29 cellular contexts compared by ENCODE assay signal in the genomic region with DNA sequence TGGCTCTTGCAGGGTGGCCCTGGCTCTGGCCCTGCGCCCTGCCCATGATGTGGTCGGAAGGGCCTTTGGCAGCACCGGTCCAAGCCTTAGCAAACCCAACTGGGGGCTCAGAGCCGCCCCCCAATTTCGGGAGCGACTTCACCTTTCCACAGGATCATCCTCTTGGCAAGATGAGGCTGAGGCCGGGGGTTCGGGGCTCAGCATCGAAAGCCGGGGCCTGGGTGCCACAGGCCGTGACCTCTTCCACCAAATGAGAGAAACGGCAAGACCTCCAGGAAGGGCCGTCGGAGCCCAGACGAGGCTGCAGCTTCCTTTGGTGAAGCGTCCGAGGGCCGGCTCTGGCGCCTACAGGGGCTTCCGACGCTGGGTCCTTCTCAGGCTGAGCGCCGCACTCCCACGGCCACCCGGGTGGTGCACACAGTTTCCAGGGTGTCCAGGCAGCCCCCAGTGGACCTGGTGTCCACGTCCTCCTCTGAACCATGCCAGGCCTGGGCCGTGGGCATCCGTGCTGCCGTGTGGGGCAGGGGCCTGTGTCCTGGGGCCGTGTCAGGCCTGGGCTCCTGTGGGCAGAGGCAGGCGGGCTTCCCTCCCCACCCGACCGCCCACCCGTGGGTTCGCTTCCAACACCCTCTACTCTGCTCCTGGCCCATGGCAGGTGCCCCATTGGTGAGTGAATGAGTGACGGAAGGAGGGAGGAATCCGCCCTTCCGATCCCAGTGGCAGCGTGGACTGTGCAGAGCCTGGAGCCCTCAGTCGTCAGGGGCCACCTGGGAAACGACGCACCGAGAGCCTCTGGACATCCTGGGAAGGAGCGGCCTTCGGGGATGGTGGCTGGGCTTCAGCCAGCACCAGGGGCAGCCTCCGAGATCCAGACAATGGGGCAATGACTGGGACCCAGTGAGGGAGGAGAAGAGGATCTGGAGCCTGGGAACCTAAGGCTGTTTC.
DNase-seq lines count a peak whose midpoint lies in the region; ATAC-seq and TF ChIP-seq lines count a peak whose summit lies in the region.
"Had no signal": no experiment of that assay in that cellular context is flagged by ENCODE, and none has a peak within 500 bp of the region (broad histone marks: within the 10 kb centered on the region; RNA-seq: fewer than 3 reads in every experiment).

No MANE protein-coding gene starts in this region.

- H3K36me3 Mint-ChIP-seq in stimulated activated naive CD8-positive, alpha-beta T cell treated with anti-CD3 and anti-CD28 coated beads, Interleukin-15, Interleukin-2, amounts not matched to agents 100 ng/mL and 50 ng/mL, for 24 hours (ENCODE audit: low read depth): no peaks in the 10 kb centered on the region
- no peaks in the 10 kb centered on the region for H3K36me3 Mint-ChIP-seq in nephron (ENCODE audit: low read depth)
- H3K36me3 Mint-ChIP-seq: activated naive CD8-positive, alpha-beta T cell treated with anti-CD3 and anti-CD28 coated beads, Interleukin-2, amount 10 ng/mL, durations not matched to agents 7 days and 5 days; CD8-positive, alpha-beta T cell; stimulated activated memory B cell treated with anti-CD40 and anti-IgM and Interleukin-4, amounts not matched to agents 10 μg/mL and 1 μg/mL and 100 μg/mL, for 72 hours had no signal

- no peak overlapping the region for H3K4me3 Mint-ChIP-seq in stimulated activated naive CD8-positive, alpha-beta T cell treated with anti-CD3 and anti-CD28 coated beads, Interleukin-15, Interleukin-2, amounts not matched to agents 100 ng/mL and 50 ng/mL, for 24 hours
- no peak overlapping the region for H3K4me3 Mint-ChIP-seq in stimulated activated naive CD8-positive, alpha-beta T cell treated with anti-CD3 and anti-CD28 coated beads, Interleukin-15, amount 100 ng/mL, for 72 hours
- no peak overlapping the region for H3K4me3 Mint-ChIP-seq in nephron
- H3K4me3 Mint-ChIP-seq: activated CD4-positive, alpha-beta T cell treated with anti-CD3 and anti-CD28 coated beads for 36 hours; activated naive CD8-positive, alpha-beta T cell treated with anti-CD3 and anti-CD28 coated beads, Interleukin-2, amount 10 ng/mL, durations not matched to agents 7 days and 5 days; CD8-positive, alpha-beta T cell; neural crest cell; stimulated activated memory B cell treated with anti-CD40 and anti-IgM and Interleukin-4, amounts not matched to agents 10 μg/mL and 1 μg/mL and 100 μg/mL, for 72 hours had no signal

- no peaks in the 10 kb centered on the region for H3K9me3 Mint-ChIP-seq in stimulated activated naive CD8-positive, alpha-beta T cell treated with anti-CD3 and anti-CD28 coated beads, Interleukin-15, Interleukin-2, amounts not matched to agents 100 ng/mL and 50 ng/mL, for 24 hours
- no peaks in the 10 kb centered on the region for H3K9me3 Mint-ChIP-seq in stimulated activated naive CD8-positive, alpha-beta T cell treated with anti-CD3 and anti-CD28 coated beads, Interleukin-15, amount 100 ng/mL, for 72 hours
- H3K9me3 Mint-ChIP-seq in nephron: no peaks in the 10 kb centered on the region
- H3K9me3 Mint-ChIP-seq: activated naive CD8-positive, alpha-beta T cell treated with anti-CD3 and anti-CD28 coated beads, Interleukin-2, amount 10 ng/mL, durations not matched to agents 7 days and 5 days; CD8-positive, alpha-beta T cell; neural crest cell; stimulated activated memory B cell treated with anti-CD40 and anti-IgM and Interleukin-4, amounts not matched to agents 10 μg/mL and 1 μg/mL and 100 μg/mL, for 72 hours had no signal

- H3K27me3 Mint-ChIP-seq in stimulated activated naive CD8-positive, alpha-beta T cell treated with anti-CD3 and anti-CD28 coated beads, Interleukin-15, Interleukin-2, amounts not matched to agents 100 ng/mL and 50 ng/mL, for 24 hours: peaks cover 6% of the 10 kb centered on the region
- H3K27me3 Mint-ChIP-seq in stimulated activated naive CD8-positive, alpha-beta T cell treated with anti-CD3 and anti-CD28 coated beads, Interleukin-15, amount 100 ng/mL, for 72 hours: peaks cover 5% of the 10 kb centered on the region
- H3K27me3 Mint-ChIP-seq in nephron (ENCODE audit: low read depth): peaks cover 7% of the 10 kb centered on the region

- H3K27ac ChIP-seq in duodenal mucosa (ENCODE audit: low read depth, low read length): peak overlapping the region; percentile 65
- H3K27ac ChIP-seq: ascending aorta, dorsolateral prefrontal cortex had no signal

- H3K27ac Mint-ChIP-seq in stimulated activated naive CD8-positive, alpha-beta T cell treated with anti-CD3 and anti-CD28 coated beads, Interleukin-15, Interleukin-2, amounts not matched to agents 100 ng/mL and 50 ng/mL, for 24 hours: peak overlapping the region; percentile 16
- H3K27ac Mint-ChIP-seq in stimulated activated naive CD8-positive, alpha-beta T cell treated with anti-CD3 and anti-CD28 coated beads, Interleukin-15, amount 100 ng/mL, for 72 hours: no peak overlapping the region
- peak overlapping the region in 2 of 3 experiments; percentile 19 to 72 for H3K27ac Mint-ChIP-seq in nephron
- H3K27ac Mint-ChIP-seq: activated CD4-positive, alpha-beta T cell treated with anti-CD3 and anti-CD28 coated beads for 36 hours; activated naive CD8-positive, alpha-beta T cell treated with anti-CD3 and anti-CD28 coated beads, Interleukin-2, amount 10 ng/mL, durations not matched to agents 7 days and 5 days; CD8-positive, alpha-beta T cell; stimulated activated memory B cell treated with anti-CD40 and anti-IgM and Interleukin-4, amounts not matched to agents 10 μg/mL and 1 μg/mL and 100 μg/mL, for 72 hours; T-helper 17 cell had no signal

- H3K4me1 ChIP-seq in duodenal mucosa (ENCODE audit: control insufficient read depth in 1 of 2, insufficient read depth in 2 of 2, low read length in 2 of 2): peaks cover 50 to 58% of the 10 kb centered on the region in 2 donors

- no peak for ATAC-seq in stimulated activated naive CD8-positive, alpha-beta T cell treated with anti-CD3 and anti-CD28 coated beads, Interleukin-15, amount 100 ng/mL, for 72 hours
- ATAC-seq: activated CD4-positive, alpha-beta T cell treated with anti-CD3 and anti-CD28 coated beads for 36 hours; CD8-positive, alpha-beta T cell; K562; SK-N-SH treated with all-trans-retinoic acid at 6 μM for 48 hours; stimulated activated memory B cell treated with anti-CD40 and anti-IgM and Interleukin-4, amounts not matched to agents 10 μg/mL and 1 μg/mL and 100 μg/mL, for 72 hours; T-helper 17 cell had no signal

- no peak for TF ChIP-seq CTCF in nephron (IDR thresholded peaks at IDR 0.05; ENCODE audit: unreplicated experiment in 3 of 3)

- H3K4me1 Mint-ChIP-seq in stimulated activated naive CD8-positive, alpha-beta T cell treated with anti-CD3 and anti-CD28 coated beads, Interleukin-15, Interleukin-2, amounts not matched to agents 100 ng/mL and 50 ng/mL, for 24 hours (ENCODE audit: low read depth): no peaks in the 10 kb centered on the region
- H3K4me1 Mint-ChIP-seq in stimulated activated naive CD8-positive, alpha-beta T cell treated with anti-CD3 and anti-CD28 coated beads, Interleukin-15, amount 100 ng/mL, for 72 hours: peaks cover 46% of the 10 kb centered on the region
- H3K4me1 Mint-ChIP-seq in nephron: peaks cover 11% of the 10 kb centered on the region
- H3K4me1 Mint-ChIP-seq: activated CD4-positive, alpha-beta T cell treated with anti-CD3 and anti-CD28 coated beads for 36 hours; T-helper 17 cell had no signal

- no peaks in the 10 kb centered on the region for H3K36me3 ChIP-seq in duodenal mucosa (ENCODE audit: control insufficient read depth in 1 of 2, insufficient read depth in 2 of 2, low read length in 2 of 2)
- H3K36me3 ChIP-seq: ascending aorta, sigmoid colon had no signal

- H3K9ac ChIP-seq in duodenal mucosa (ENCODE audit: low read depth in 1 of 2, low read length in 2 of 2): peak overlapping the region; percentile 57 to 63

- DNase-seq in stimulated activated naive CD8-positive, alpha-beta T cell treated with anti-CD3 and anti-CD28 coated beads, Interleukin-15, amount 100 ng/mL, for 72 hours: no peak
- DNase-seq in NCI-H1694 treated with DMSO at 0.1 percent for 48 hours (lab: John Stamatoyannopoulos, UW): no peak
- no peak for DNase-seq in NCI-H146 (lab: John Stamatoyannopoulos, UW)
- DNase-seq in D341Med (ENCODE audit: low spot score): no peak
- no peak for DNase-seq in DMS79 treated with DMSO at 0.1 percent for 48 hours (lab: John Stamatoyannopoulos, UW)
- DNase-seq: activated CD4-positive, alpha-beta T cell treated with anti-CD3 and anti-CD28 coated beads for 36 hours; activated effector memory CD4-positive, alpha-beta T cell treated with anti-CD3 and anti-CD28 coated beads, Interleukin-2, amount 50 U/mL, for 16 hours; activated naive CD8-positive, alpha-beta T cell treated with anti-CD3 and anti-CD28 coated beads, Interleukin-2, amount 10 ng/mL, durations not matched to agents 7 days and 5 days; activated T-cell treated with anti-CD3 and anti-CD28 coated beads, Interleukin-2, amount 50 U/mL, for 1 hour; AML-193; CD8-positive, alpha-beta T cell; dorsolateral prefrontal cortex; GDM1; HCEC 1CT; NCI-H1092 treated with DMSO at 0.1 percent for 48 hours; NCI-H2081; NCI-H2227 treated with DMSO at 0.1 percent for 48 hours; NCI-H69; sigmoid colon; stimulated activated CD4-positive, alpha-beta T cell treated with anti-CD3 and anti-CD28 coated beads, Interleukin-4, amount 100 ng/mL, for 4 hours; T-helper 17 cell had no signal

- peak overlapping the region; percentile 33 to 40 for H3K4me3 ChIP-seq in duodenal mucosa (ENCODE audit: low read depth in 1 of 2, low read length in 2 of 2)
- H3K4me3 ChIP-seq: ascending aorta, dorsolateral prefrontal cortex, K562, sigmoid colon had no signal

- no peaks in the 10 kb centered on the region for H3K27me3 ChIP-seq in duodenal mucosa (ENCODE audit: control insufficient read depth in 1 of 2, insufficient read depth in 2 of 2, low read length in 2 of 2)
- H3K27me3 ChIP-seq: ascending aorta, sigmoid colon had no signal

- no peaks in the 10 kb centered on the region for H3K9me3 ChIP-seq in duodenal mucosa (ENCODE audit: control insufficient read depth in 1 of 2, low read length in 2 of 2)
- H3K9me3 ChIP-seq: ascending aorta, sigmoid colon had no signal

Comparison
In these comparisons a context has a peak if more than half of its experiments do, and no peak if none do; other contexts are left out.
1. H3K27ac Mint-ChIP-seq: peak in stimulated activated naive CD8-positive, alpha-beta T cell treated with anti-CD3 and anti-CD28 coated beads, Interleukin-15, Interleukin-2, amounts not matched to agents 100 ng/mL and 50 ng/mL, for 24 hours (single experiment) and nephron (2 of 3); none in stimulated activated naive CD8-positive, alpha-beta T cell treated with anti-CD3 and anti-CD28 coated beads, Interleukin-15, amount 100 ng/mL, for 72 hours (0 of 2).